ENCODE assay signal across 20 cellular contexts in the genomic region with DNA sequence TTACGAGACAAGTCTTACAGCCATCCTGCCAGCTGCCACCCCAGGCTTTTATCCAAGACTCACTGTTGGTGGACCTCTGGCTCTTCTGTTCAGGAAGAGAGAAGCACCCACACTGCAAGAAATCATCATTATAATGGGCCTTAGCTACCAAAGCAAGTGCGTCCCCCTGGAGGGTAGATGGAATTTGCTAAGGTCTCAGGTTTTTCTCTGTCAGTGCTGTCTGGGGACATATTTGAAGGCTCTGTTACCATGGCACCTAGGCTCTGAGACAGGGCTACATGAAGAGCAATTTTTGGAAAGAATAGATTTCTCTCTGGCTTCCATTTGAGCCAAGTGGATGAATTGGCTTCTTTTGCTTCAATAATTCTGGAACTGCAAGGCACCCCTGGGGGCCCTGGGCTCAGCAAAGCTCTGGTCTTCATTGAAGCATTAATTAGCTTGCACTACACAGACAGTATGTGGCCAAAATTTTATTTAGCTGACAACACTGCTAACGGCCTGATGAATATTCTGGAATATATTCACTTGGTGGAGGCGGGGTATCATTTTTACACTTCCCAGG.
"Had no signal": no experiment of that assay in that cellular context is flagged by ENCODE, and none has a peak within 500 bp of the region (broad histone marks: within the 10 kb centered on the region; RNA-seq: fewer than 3 reads in every experiment).

No MANE protein-coding gene starts in this region.

- H3K27me3 Mint-ChIP-seq: memory B cell had no signal

- H3K4me3 ChIP-seq: adrenal gland, ascending aorta, breast epithelium, sigmoid colon, smooth muscle cell, testis, uterus had no signal

- H3K4me1 ChIP-seq: adrenal gland, ascending aorta, breast epithelium, sigmoid colon, testis, uterus had no signal

- H3K36me3 ChIP-seq: uterus had no signal

- H3K4me3 Mint-ChIP-seq: activated naive CD8-positive, alpha-beta T cell; memory B cell had no signal

- H3K27me3 ChIP-seq: adrenal gland, ascending aorta, breast epithelium, foreskin keratinocyte, sigmoid colon, testis, uterus had no signal

- H3K27ac ChIP-seq: adrenal gland, ascending aorta, breast epithelium, foreskin keratinocyte, sigmoid colon, testis, uterus, WERI-Rb-1 had no signal

- DNase-seq: activated CD4-positive, alpha-beta T cell treated with anti-CD3 and anti-CD28 coated beads for 1 hour; activated T-cell treated with anti-CD3 and anti-CD28 coated beads, Interleukin-2, amount 50 U/mL, for 1 hour; adrenal gland; effector CD4-positive, alpha-beta T cell; foreskin keratinocyte; glutamatergic neuron; retina; sigmoid colon; stimulated activated CD4-positive, alpha-beta T cell treated with anti-CD3 and anti-CD28 coated beads, Interleukin-15, amount 100 ng/mL, for 24 hours; stimulated activated CD8-positive, alpha-beta memory T cell treated with anti-CD3 and anti-CD28 coated beads, Interleukin-4, amount 100 ng/mL, for 48 hours; stimulated activated naive CD4-positive, alpha-beta T cell; testis; trophoblast cell; uterus; WERI-Rb-1 had no signal

- ATAC-seq: foreskin keratinocyte had no signal

- H3K27ac Mint-ChIP-seq: activated naive CD8-positive, alpha-beta T cell; memory B cell had no signal

- H3K9me3 Mint-ChIP-seq: memory B cell had no signal

- H3K4me2 ChIP-seq: smooth muscle cell had no signal

- H3K36me3 Mint-ChIP-seq: activated naive CD8-positive, alpha-beta T cell had no signal
